15 cellular contexts compared by ENCODE assay signal in genomic region chr2:234249873-234250272, GRCh38.
A peak's percentile ranks its signal among the peaks of the same experiment; 100 is the strongest.
DNase-seq lines count a peak whose midpoint lies in the region; ATAC-seq and TF ChIP-seq lines count a peak whose summit lies in the region.
"Had no signal": no experiment of that assay in that cellular context is flagged by ENCODE, and none has a peak within 500 bp of the region (broad histone marks: within the 10 kb centered on the region; RNA-seq: fewer than 3 reads in every experiment).

No MANE protein-coding gene starts in this region.

- H3K4me3 ChIP-seq in GM23248 (peak overlapping the region; percentile 19; the same call in 1 of the 2 replicates), SK-N-SH (ENCODE audit: low read depth in 2 of 2, low read length in 1 of 2) (no peak overlapping the region), fibroblast of lung (replicated peaks in 1 of 4; ENCODE audit: control extremely low read depth in 1 of 4, insufficient read depth in 1 of 4, low read depth in 3 of 4, low read length in 4 of 4) (no peak overlapping the region), skeletal muscle satellite cell (ENCODE audit: low read length) (peak overlapping the region; percentile 21)

- H2AFZ ChIP-seq in GM23248 = no peak overlapping the region
- H2AFZ ChIP-seq in SK-N-SH (ENCODE audit: low read depth) = no peak overlapping the region
- no peak overlapping the region for H2AFZ ChIP-seq in fibroblast of lung (ENCODE audit: low read length)

- TF ChIP-seq EP300 in SK-N-SH (IDR thresholded peaks at IDR 0.05; ENCODE audit: borderline replicate concordance in 1 of 2, low read depth in 1 of 2, low read length in 1 of 2) = peak in 1 of 2 experiments; percentile 87; a peak in 2 of 4 replicates

- H3K4me1 ChIP-seq in GM23248 (ENCODE audit: insufficient read depth) (peaks cover 50% of the 10 kb centered on the region), SK-N-SH (ENCODE audit: control insufficient read depth in 1 of 2, insufficient read depth in 2 of 2, low read depth in 1 of 2, low read length in 1 of 2) (peaks cover 0 to 41% of the 10 kb centered on the region in 2 experiments), fibroblast of lung (ENCODE audit: control insufficient read depth, extremely low read depth, insufficient read depth, low read length) (peaks cover 22% of the 10 kb centered on the region), skeletal muscle satellite cell (ENCODE audit: control insufficient read depth, insufficient read depth, low read length) (peaks cover 57% of the 10 kb centered on the region)

- in situ Hi-C loops in GM23248 (cut with MboI) = loop anchor here (10.0 kb wide), 1 partner anchor 105 kb away; no protein-coding TSS in a partner anchor

- DNase-seq in GM23248 (peak; percentile 88), SK-N-SH (no peak), fibroblast of lung (ENCODE audit: low read depth in 2 of 2) (peak; percentile 27 to 93), posterior cingulate gyrus (no peak), T1000 (lab: John Stamatoyannopoulos, UW) (no peak)
- DNase-seq: activated CD8-positive, alpha-beta T cell treated with anti-CD3 and anti-CD28 coated beads for 36 hours; DMS79 treated with DMSO at 0.1 percent for 48 hours; effector memory CD8-positive, alpha-beta T cell; NCI-H69; stimulated activated CD4-positive, alpha-beta T cell treated with anti-CD3 and anti-CD28 coated beads, Interleukin-2, amount 100 ng/mL, for 24 hours; stimulated activated naive CD8-positive, alpha-beta T cell treated with anti-CD3 and anti-CD28 coated beads, Interleukin-15, amount 100 ng/mL, for 72 hours; T-cell had no signal

- intact Hi-C loops in posterior cingulate gyrus (cut with DNase I) = no loop called here

- H3K9me3 ChIP-seq in GM23248 (ENCODE audit: low read depth) = no peaks in the 10 kb centered on the region
- no peaks in the 10 kb centered on the region for H3K9me3 ChIP-seq in SK-N-SH
- no peaks in the 10 kb centered on the region for H3K9me3 ChIP-seq in fibroblast of lung (ENCODE audit: control insufficient read depth, insufficient read depth, low read depth, low read length)
- no peaks in the 10 kb centered on the region for H3K9me3 ChIP-seq in skeletal muscle satellite cell (replicated peaks; ENCODE audit: low read length)

- no peaks in the 10 kb centered on the region for H3K9me2 ChIP-seq in GM23248 (ENCODE audit: insufficient read depth)
- H3K9me2 ChIP-seq in SK-N-SH = no peaks in the 10 kb centered on the region

- H3K36me3 ChIP-seq in GM23248 (ENCODE audit: low read depth) = no peaks in the 10 kb centered on the region
- H3K36me3 ChIP-seq in SK-N-SH (replicated peaks in 1 of 2; ENCODE audit: control insufficient read depth in 1 of 2, insufficient read depth in 2 of 2, low read length in 1 of 2) = no peaks in the 10 kb centered on the region
- H3K36me3 ChIP-seq in fibroblast of lung (ENCODE audit: control insufficient read depth, insufficient read depth, low read length) = no peaks in the 10 kb centered on the region
- no peaks in the 10 kb centered on the region for H3K36me3 ChIP-seq in skeletal muscle satellite cell (ENCODE audit: insufficient read depth, low read length)

- ATAC-seq in HG03565 (IDR thresholded peaks at IDR 0.05; ENCODE audit: unreplicated experiment) = no peak
- ATAC-seq in HG03196 (IDR thresholded peaks at IDR 0.05; ENCODE audit: unreplicated experiment) = no peak
- ATAC-seq: activated CD8-positive, alpha-beta T cell treated with anti-CD3 and anti-CD28 coated beads for 36 hours; effector memory CD8-positive, alpha-beta T cell; stimulated activated naive CD8-positive, alpha-beta T cell treated with anti-CD3 and anti-CD28 coated beads, Interleukin-15, amount 100 ng/mL, for 72 hours; T-cell had no signal

- 8 to 11% methylated on average over 5 of the region's 5 CpGs for WGBS in GM23248 (ENCODE audit: low coverage in 1 of 2, low lambda C conversion rate in 2 of 2, missing lambda C conversion rate in 2 of 2), 2 experiments
- 7% methylated on average over 5 of the region's 5 CpGs for WGBS in SK-N-SH (ENCODE audit: low lambda C conversion rate)

- no peaks in the 10 kb centered on the region for H4K20me1 ChIP-seq in GM23248 (ENCODE audit: insufficient read depth)
- no peaks in the 10 kb centered on the region for H4K20me1 ChIP-seq in SK-N-SH (ENCODE audit: insufficient read depth)
- H4K20me1 ChIP-seq in fibroblast of lung (ENCODE audit: control insufficient read depth, extremely low read depth, insufficient read depth, low read length) = no peaks in the 10 kb centered on the region

- no peaks in the 10 kb centered on the region for H3K79me2 ChIP-seq in GM23248 (ENCODE audit: insufficient read depth)
- H3K79me2 ChIP-seq in SK-N-SH (ENCODE audit: insufficient read depth) = no peaks in the 10 kb centered on the region
- H3K79me2 ChIP-seq in fibroblast of lung (ENCODE audit: control insufficient read depth, insufficient read depth, low read length) = no peaks in the 10 kb centered on the region

- peak overlapping the region; percentile 60 for H3K9ac ChIP-seq in GM23248
- peak overlapping the region; percentile 74 for H3K9ac ChIP-seq in SK-N-SH
- no peak overlapping the region for H3K9ac ChIP-seq in fibroblast of lung (ENCODE audit: insufficient read depth, low read length)
- H3K9ac ChIP-seq in skeletal muscle satellite cell (ENCODE audit: low read depth, low read length) = peak overlapping the region; percentile 53

- H3K4me2 ChIP-seq in GM23248 (ENCODE audit: unreplicated experiment) = peak overlapping the region; percentile 74
- H3K4me2 ChIP-seq in SK-N-SH = peak overlapping the region; percentile 61; the same call in 1 of the 2 replicates
- H3K4me2 ChIP-seq in fibroblast of lung (ENCODE audit: extremely low read depth, insufficient read depth, low read length) = peak overlapping the region; percentile 30
- H3K4me2 ChIP-seq in skeletal muscle satellite cell (ENCODE audit: low read length) = peak overlapping the region; percentile 22

- H3K27ac ChIP-seq in GM23248 (peak overlapping the region; percentile 78), SK-N-SH (ENCODE audit: low read depth in 2 of 2, low read length in 1 of 2) (peak overlapping the region; percentile 64 to 98; a peak in 3 of 4 replicates), fibroblast of lung (ENCODE audit: insufficient read depth, low read length) (no peak overlapping the region)

- TF ChIP-seq CTCF in SK-N-SH (IDR thresholded peaks at IDR 0.05) = no peak
- TF ChIP-seq CTCF in fibroblast of lung (conservative IDR thresholded peaks at IDR 0.05 in 1 of 2, IDR thresholded peaks at IDR 0.05 in 1 of 2; ENCODE audit: low read depth in 1 of 2, low read length in 2 of 2) = no peak

- POLR2A ChIA-PET in SK-N-SH (lab: Yijun Ruan, JAX) = no interaction called here

- H3F3A ChIP-seq in GM23248 (ENCODE audit: insufficient read depth) = peaks cover 42% of the 10 kb centered on the region
- H3F3A ChIP-seq in SK-N-SH (replicated peaks; ENCODE audit: insufficient read depth) = peaks cover 62% of the 10 kb centered on the region

- TF ChIP-seq RAD21 in SK-N-SH (IDR thresholded peaks at IDR 0.05; ENCODE audit: low read length) = no peak

- H3K27me3 ChIP-seq in GM23248 (replicated peaks; ENCODE audit: insufficient read depth) (no peaks in the 10 kb centered on the region), SK-N-SH (ENCODE audit: insufficient read depth) (no peaks in the 10 kb centered on the region), fibroblast of lung (ENCODE audit: control insufficient read depth, insufficient read depth, low read length) (no peaks in the 10 kb centered on the region), skeletal muscle satellite cell (ENCODE audit: control insufficient read depth, insufficient read depth, low read length) (no peaks in the 10 kb centered on the region)

- CTCF ChIA-PET in SK-N-SH (lab: Yijun Ruan, JAX) = interaction anchor here (1.3 kb wide), 1 partner anchor 8 kb away, joined by 5 read pairs; no protein-coding TSS in a partner anchor

TF ChIP-seq in SK-N-SH, 30 proteins besides CTCF, POLR2A, EP300 and RAD21 (continues in another document):
- no peak for TF ChIP-seq RCOR1 (IDR thresholded peaks at IDR 0.05; ENCODE audit: low read length)
- peak; percentile 28; the same call in 1 of the 2 replicates for TF ChIP-seq MEF2A (IDR thresholded peaks at IDR 0.05; ENCODE audit: borderline replicate concordance, low read depth)
- TF ChIP-seq FOXM1 (IDR thresholded peaks at IDR 0.05; ENCODE audit: low read depth) = peak; percentile 60; the same call in 1 of the 2 replicates
- TF ChIP-seq GATA2 (CRISPR knock-in tag; IDR thresholded peaks at IDR 0.05) = no peak
- TF ChIP-seq TAF1 (IDR thresholded peaks at IDR 0.05; ENCODE audit: borderline replicate concordance, low read depth, low read length) = no peak
- no peak for TF ChIP-seq GABPA (IDR thresholded peaks at IDR 0.05; ENCODE audit: low read depth)
- no peak for TF ChIP-seq SMC3 (IDR thresholded peaks at IDR 0.05; ENCODE audit: low read depth, low read length)
- TF ChIP-seq REST (IDR thresholded peaks at IDR 0.05; ENCODE audit: low read depth, low read length) = no peak
- TF ChIP-seq SIN3A (IDR thresholded peaks at IDR 0.05; ENCODE audit: borderline replicate concordance, low read depth, low read length) = no peak
- peak; percentile 46 for TF ChIP-seq NFIC (IDR thresholded peaks at IDR 0.05; ENCODE audit: borderline replicate concordance)
- TF ChIP-seq POLR2AphosphoS5 (IDR thresholded peaks at IDR 0.05; ENCODE audit: low read depth, low read length) = no peak

Comparison
In these comparisons a context has a peak if more than half of its experiments do, and no peak if none do; other contexts are left out.
1. DNase-seq: peak in GM23248 (single experiment) and fibroblast of lung (2 of 2); none in SK-N-SH (single experiment), posterior cingulate gyrus (0 of 10) and T1000 (single experiment).
2. H3K4me2 ChIP-seq: peak in every context shown above with its lines; median percentile 74 in GM23248; 61 in SK-N-SH; 30 in fibroblast of lung; 22 in skeletal muscle satellite cell.
3. H3K4me3 ChIP-seq: peak in GM23248 (single experiment) and skeletal muscle satellite cell (single experiment); none in SK-N-SH (0 of 2) and fibroblast of lung (0 of 4).